15 cellular contexts compared by ENCODE assay signal in the genomic region with DNA sequence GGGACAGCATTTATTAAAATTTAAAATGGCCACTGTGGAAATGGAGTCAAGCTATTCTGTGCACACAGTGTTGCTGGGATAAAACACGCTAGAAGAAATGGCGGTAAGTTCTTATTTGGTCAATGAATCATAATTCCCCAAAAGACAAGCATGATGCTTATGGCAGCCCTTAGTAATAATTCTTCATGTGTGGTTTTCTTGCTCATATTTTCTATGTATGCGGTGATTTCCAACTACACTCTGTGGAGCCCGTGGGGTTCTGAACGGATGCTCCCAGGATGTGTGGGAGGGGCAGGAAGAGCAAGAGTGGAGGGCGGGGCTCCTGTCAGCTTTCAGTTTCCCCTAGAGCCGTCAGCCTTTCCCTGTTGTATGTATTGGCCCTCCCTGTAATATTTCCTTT.
DNase-seq lines count a peak whose midpoint lies in the region; ATAC-seq and TF ChIP-seq lines count a peak whose summit lies in the region.
"Had no signal": no experiment of that assay in that cellular context is flagged by ENCODE, and none has a peak within 500 bp of the region (broad histone marks: within the 10 kb centered on the region; RNA-seq: fewer than 3 reads in every experiment).

No MANE protein-coding gene starts in this region.

- no TSS peak for BruUV-seq in mammary epithelial cell (replicated peaks; lab: Mats Ljungman, UMichigan)

- ATAC-seq in HG03095 (IDR thresholded peaks at IDR 0.05; ENCODE audit: unreplicated experiment) (peak; percentile 60), aorta (ENCODE audit: low FRiP score) (no peak)

- no peak overlapping the region for H3K4me3 ChIP-seq in mammary epithelial cell (replicated peaks in 1 of 3; ENCODE audit: insufficient read depth in 1 of 3, low read depth in 2 of 3, low read length in 3 of 3)
- no peak overlapping the region for H3K4me3 ChIP-seq in breast epithelium
- no peak overlapping the region for H3K4me3 ChIP-seq in aorta (ENCODE audit: low read length in 2 of 2)
- no peak overlapping the region for H3K4me3 ChIP-seq in esophagus squamous epithelium

- in situ Hi-C loops in mammary epithelial cell (cut with MboI; ENCODE audit: low sequenced_read_pairs in 2 of 2): loop anchor here (5.0 kb wide), 1 partner anchor 421 kb away; no protein-coding TSS in a partner anchor

- no peaks in the 10 kb centered on the region for H3K36me3 ChIP-seq in mammary epithelial cell (ENCODE audit: insufficient read depth, low read length)
- no peaks in the 10 kb centered on the region for H3K36me3 ChIP-seq in breast epithelium
- no peaks in the 10 kb centered on the region for H3K36me3 ChIP-seq in aorta (ENCODE audit: control insufficient read depth in 1 of 2, insufficient read depth in 2 of 2, low read length in 1 of 2)
- H3K36me3 ChIP-seq in esophagus squamous epithelium: no peaks in the 10 kb centered on the region

- 40% methylated on average over 5 of the region's 7 CpGs for WGBS in mammary epithelial cell (ENCODE audit: low coverage, missing lambda C conversion rate)
- 47 to 52% methylated on average over 7 of the region's 7 CpGs for WGBS in aorta, 2 donors
- 37 to 44% methylated on average over 6 of the region's 7 CpGs for WGBS in esophagus squamous epithelium, 2 donors

- no peak overlapping the region for H3K4me3 Mint-ChIP-seq in stimulated activated naive CD8-positive, alpha-beta T cell treated with anti-CD3 and anti-CD28 coated beads, Interleukin-15, Interleukin-2, amounts not matched to agents 100 ng/mL and 50 ng/mL, for 24 hours
- H3K4me3 Mint-ChIP-seq: effector memory CD8-positive, alpha-beta T cell had no signal

- intact Hi-C loops in mammary epithelial cell (cut with micrococcal nuclease) (loop anchor here (2.0 to 5.0 kb wide), 2 partner anchors 296 to 545 kb away; no protein-coding TSS in a partner anchor), breast epithelium (cut with DNase I; ENCODE audit: low total_unique reads) (loop anchor here (10.0 kb wide), 1 partner anchor 419 kb away; no protein-coding TSS in a partner anchor), aorta (cut with DNase I) (loop anchor here (1.0 to 5.0 kb wide), 6 partner anchors 43 to 441 kb away; no protein-coding TSS in a partner anchor), esophagus squamous epithelium (cut with DNase I) (loop anchor here (5.0 kb wide), 2 partner anchors 421 to 436 kb away; no protein-coding TSS in a partner anchor)

- no peak overlapping the region for H3K9ac ChIP-seq in mammary epithelial cell (ENCODE audit: insufficient read depth, low read length)

- H3K9me3 ChIP-seq in mammary epithelial cell (replicated peaks; ENCODE audit: insufficient read depth, low read length) (no peaks in the 10 kb centered on the region), breast epithelium (no peaks in the 10 kb centered on the region), aorta (ENCODE audit: control insufficient read depth, low read length) (no peaks in the 10 kb centered on the region), esophagus squamous epithelium (no peaks in the 10 kb centered on the region)

- H4K20me1 ChIP-seq in mammary epithelial cell (ENCODE audit: insufficient read depth, low read length): no peaks in the 10 kb centered on the region

- CTCF ChIA-PET in mammary epithelial cell (lab: Charles Lee; ENCODE audit: low non-redundant PET): no interaction called here

- no peaks in the 10 kb centered on the region for H3K36me3 Mint-ChIP-seq in stimulated activated naive CD8-positive, alpha-beta T cell treated with anti-CD3 and anti-CD28 coated beads, Interleukin-15, Interleukin-2, amounts not matched to agents 100 ng/mL and 50 ng/mL, for 24 hours (ENCODE audit: low read depth)

- no peaks in the 10 kb centered on the region for H3K9me3 Mint-ChIP-seq in stimulated activated naive CD8-positive, alpha-beta T cell treated with anti-CD3 and anti-CD28 coated beads, Interleukin-15, Interleukin-2, amounts not matched to agents 100 ng/mL and 50 ng/mL, for 24 hours
- H3K9me3 Mint-ChIP-seq: effector memory CD8-positive, alpha-beta T cell had no signal

- peak overlapping the region; percentile 86 for H3K27ac Mint-ChIP-seq in stimulated activated naive CD8-positive, alpha-beta T cell treated with anti-CD3 and anti-CD28 coated beads, Interleukin-15, Interleukin-2, amounts not matched to agents 100 ng/mL and 50 ng/mL, for 24 hours
- H3K27ac Mint-ChIP-seq: effector memory CD8-positive, alpha-beta T cell had no signal

- peaks cover 4% of the 10 kb centered on the region for H3K27me3 Mint-ChIP-seq in stimulated activated naive CD8-positive, alpha-beta T cell treated with anti-CD3 and anti-CD28 coated beads, Interleukin-15, Interleukin-2, amounts not matched to agents 100 ng/mL and 50 ng/mL, for 24 hours

- H2AFZ ChIP-seq in mammary epithelial cell (ENCODE audit: low read depth, low read length): no peak overlapping the region

- dilution Hi-C loops in mammary epithelial cell (cut with HindIII; ENCODE audit: low sequenced_read_pairs): loop anchor here (25.0 kb wide), 1 partner anchor 421 kb away; no protein-coding TSS in a partner anchor

- no peaks in the 10 kb centered on the region for H3K27me3 ChIP-seq in mammary epithelial cell (ENCODE audit: insufficient read depth, low read length)
- H3K27me3 ChIP-seq in breast epithelium: no peaks in the 10 kb centered on the region
- H3K27me3 ChIP-seq in aorta (ENCODE audit: control insufficient read depth in 1 of 2, insufficient read depth in 2 of 2, low read length in 1 of 2): no peaks in the 10 kb centered on the region
- peaks cover 0 to 24% (median 0%) of the 10 kb centered on the region in 4 donors for H3K27me3 ChIP-seq in esophagus squamous epithelium

- no peaks in the 10 kb centered on the region for H3K79me2 ChIP-seq in mammary epithelial cell (ENCODE audit: insufficient read depth, low read length)

- peak; percentile 25 for DNase-seq in mammary epithelial cell
- no peak for DNase-seq in breast epithelium (ENCODE audit: low spot score in 2 of 2)
- DNase-seq in activated gamma-delta T cell treated with anti-CD3 and anti-CD28 coated beads, Interleukin-2, amount 50 U/mL, for 16 hours (ENCODE audit: low read depth): peak; percentile 49
- DNase-seq in aorta: no peak
- DNase-seq in CD1c-positive myeloid dendritic cell (ENCODE audit: extremely low spot score): no peak
- no peak for DNase-seq in esophagus squamous epithelium (lab: John Stamatoyannopoulos, UW)
- DNase-seq: AML-193; effector memory CD8-positive, alpha-beta T cell; head of caudate nucleus; KBM-7; NCI-H146; NCI-H526 treated with DMSO at 0.1 percent for 48 hours; SIG-M5 had no signal

- TF ChIP-seq CTCF in mammary epithelial cell (conservative IDR thresholded peaks at IDR 0.05 in 1 of 2, IDR thresholded peaks at IDR 0.05 in 1 of 2; ENCODE audit: extremely low read depth in 1 of 2, insufficient read depth in 1 of 2, low read depth in 1 of 2, low read length in 2 of 2) (no peak), breast epithelium (IDR thresholded peaks at IDR 0.05) (no peak), esophagus squamous epithelium (IDR thresholded peaks at IDR 0.05) (no peak)

- H3K4me1 ChIP-seq in mammary epithelial cell (ENCODE audit: insufficient read depth, low read length) (no peaks in the 10 kb centered on the region), breast epithelium (no peaks in the 10 kb centered on the region), aorta (ENCODE audit: control insufficient read depth in 1 of 2, insufficient read depth in 2 of 2, low read length in 2 of 2) (peaks cover 1 to 3% of the 10 kb centered on the region in 2 donors), esophagus squamous epithelium (peaks cover 0 to 16% (median 0%) of the 10 kb centered on the region in 3 donors)

- H3K27ac ChIP-seq in mammary epithelial cell (ENCODE audit: insufficient read depth, low read depth, low read length): no peak overlapping the region
- no peak overlapping the region for H3K27ac ChIP-seq in breast epithelium
- no peak overlapping the region for H3K27ac ChIP-seq in aorta (ENCODE audit: low read depth in 1 of 2, low read length in 2 of 2)
- no peak overlapping the region for H3K27ac ChIP-seq in esophagus squamous epithelium

- H3K4me1 Mint-ChIP-seq in stimulated activated naive CD8-positive, alpha-beta T cell treated with anti-CD3 and anti-CD28 coated beads, Interleukin-15, Interleukin-2, amounts not matched to agents 100 ng/mL and 50 ng/mL, for 24 hours (ENCODE audit: low read depth): peaks cover 47% of the 10 kb centered on the region

- TF ChIP-seq POLR2A in breast epithelium (IDR thresholded peaks at IDR 0.05) (no peak), esophagus squamous epithelium (IDR thresholded peaks at IDR 0.05) (no peak)

- H3K4me2 ChIP-seq in mammary epithelial cell (ENCODE audit: insufficient read depth, low read depth, low read length): no peak overlapping the region

Comparison
In these comparisons a context has a peak if more than half of its experiments do, and no peak if none do; other contexts are left out.
1. DNase-seq: peak in mammary epithelial cell (single experiment) and activated gamma-delta T cell treated with anti-CD3 and anti-CD28 coated beads, Interleukin-2, amount 50 U/mL, for 16 hours (single experiment); none in breast epithelium (0 of 2), aorta (0 of 2), CD1c-positive myeloid dendritic cell (single experiment) and esophagus squamous epithelium (single experiment).